Comparison of ENCODE assay signal across 30 cellular contexts in the genomic region with DNA sequence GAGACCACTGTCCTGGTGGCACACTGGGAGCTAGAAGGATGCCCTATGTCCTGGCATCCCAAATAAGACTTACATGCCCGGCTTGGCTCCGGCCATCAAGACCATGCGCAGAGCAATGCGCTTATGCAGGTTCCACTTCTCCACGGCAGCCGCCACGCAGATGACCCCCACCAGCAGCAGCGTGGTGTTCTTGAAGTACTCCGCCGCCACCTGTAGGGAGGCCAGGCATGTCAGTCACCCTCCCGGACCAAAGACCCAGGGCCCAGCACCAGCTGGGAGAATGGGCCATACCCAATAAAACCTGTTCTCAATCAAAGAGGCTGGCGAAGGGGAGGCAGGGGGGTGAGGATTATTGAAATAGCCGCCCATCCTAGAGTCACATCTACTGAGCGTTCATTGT. TPM values are rescaled to one million over a fixed set of nuclear protein-coding genes. Genes with fewer than 3 reads are reported as not detected.
DNase-seq lines count a peak whose midpoint lies in the region; ATAC-seq, FAIRE-seq and TF ChIP-seq lines count a peak whose summit lies in the region.
"Had no signal": no experiment of that assay in that cellular context is flagged by ENCODE, and none has a peak within 500 bp of the region (broad histone marks: within the 10 kb centered on the region; RNA-seq: fewer than 3 reads in every experiment).

No MANE protein-coding gene starts in this region.

- no peaks in the 10 kb centered on the region for H3K9me3 ChIP-seq in H1 (ENCODE audit: insufficient read depth in 2 of 2, low read depth in 1 of 2, low read length in 1 of 2)
- no peaks in the 10 kb centered on the region for H3K9me3 ChIP-seq in keratinocyte (ENCODE audit: control insufficient read depth, low read depth, low read length)
- H3K9me3 ChIP-seq: MG63, right atrium auricular region, testis, uterus had no signal

- H2BK15ac ChIP-seq in H1 (ENCODE audit: low read length) = no peak overlapping the region

- H2BK12ac ChIP-seq in H1 (ENCODE audit: low read depth, low read length) = no peak overlapping the region; the same call in 1 of the 2 replicates

- H3K4me3 Mint-ChIP-seq in activated T-helper 17 cell treated with anti-CD3 and anti-CD28 coated beads, Interleukin-2, amount 50 U/mL, for 72 hours = no peak overlapping the region
- H3K4me3 Mint-ChIP-seq: activated CD4-positive, alpha-beta T cell treated with anti-CD3 and anti-CD28 coated beads for 36 hours; activated naive CD4-positive, alpha-beta T cell treated with anti-CD3 and anti-CD28 coated beads, Interleukin-2, amount 50 U/mL, for 24 hours; HFFc6 had no signal

- no peaks in the 10 kb centered on the region for H3K9me1 ChIP-seq in keratinocyte (ENCODE audit: control insufficient read depth, extremely low read depth, insufficient read depth, low read length)

- dilution Hi-C loops in keratinocyte (cut with MboI; ENCODE audit: extremely low pct_ligation_motif_present, low sequenced_read_pairs) = no loop called here

- H3K4me3 ChIP-seq in H7 (ENCODE audit: insufficient read depth, low read depth, low read length) (no peak overlapping the region), H1 (ENCODE audit: extremely low read depth in 1 of 4, insufficient read depth in 2 of 4, low read depth in 3 of 4, low read length in 4 of 4) (no peak overlapping the region), keratinocyte (ENCODE audit: control insufficient read depth in 2 of 3, extremely low read depth in 1 of 3, insufficient read depth in 2 of 3, low read depth in 1 of 3, low read length in 3 of 3) (no peak overlapping the region)
- H3K4me3 ChIP-seq: BLaER1 treated with 17β-estradiol and CSF1 and Interleukin-3, amounts not matched to agents 10 nM and 100 nM; MG63; right atrium auricular region; testis; uterus had no signal

- CTCF ChIA-PET in H1 (lab: Charles Lee; ENCODE audit: partially characterized antibody) = interaction anchor here (0.8 to 14.4 kb wide), 10 partner anchors 9 to 46 kb away, joined by 3 to 133 read pairs (median 6); partner anchors contain the start of genes SLC13A4 and STMP1

- H2AFZ ChIP-seq in H1 (ENCODE audit: low read length) = no peak overlapping the region
- no peak overlapping the region for H2AFZ ChIP-seq in keratinocyte (ENCODE audit: control insufficient read depth, low read length)

- no peak overlapping the region for H4K91ac ChIP-seq in H1 (replicated peaks; ENCODE audit: insufficient read length, low read length)

- TF ChIP-seq EP300 in H1 (IDR thresholded peaks at IDR 0.05; ENCODE audit: borderline replicate concordance in 1 of 2, low read depth in 2 of 2, low read length in 2 of 2) = no peak

- no peak overlapping the region for H3K4me2 ChIP-seq in H1 (ENCODE audit: insufficient read depth in 1 of 2, low read depth in 2 of 2, low read length in 2 of 2)
- peak overlapping the region; percentile 94 for H3K4me2 ChIP-seq in keratinocyte (ENCODE audit: control insufficient read depth, extremely low read depth, insufficient read depth, low read depth, low read length)
- H3K4me2 ChIP-seq: KMS-11 had no signal

- H3K9me3 Mint-ChIP-seq in activated T-helper 17 cell treated with anti-CD3 and anti-CD28 coated beads, Interleukin-2, amount 50 U/mL, for 72 hours = no peaks in the 10 kb centered on the region
- H3K9me3 Mint-ChIP-seq: activated naive CD4-positive, alpha-beta T cell treated with anti-CD3 and anti-CD28 coated beads, Interleukin-2, amount 50 U/mL, for 24 hours; HFFc6 had no signal

- H3K9ac ChIP-seq in H1 (replicated peaks in 1 of 4; ENCODE audit: extremely low read depth in 1 of 4, low read depth in 3 of 4, low read length in 3 of 4) = no peak overlapping the region
- H3K9ac ChIP-seq in keratinocyte (ENCODE audit: control insufficient read depth, extremely low read depth, insufficient read depth, low read length) = no peak overlapping the region
- H3K9ac ChIP-seq: BLaER1 treated with 17β-estradiol and CSF1 and Interleukin-3, amounts not matched to agents 10 nM and 100 nM; KMS-11 had no signal

- H2BK120ac ChIP-seq in H1 (replicated peaks; ENCODE audit: low read depth, low read length) = no peak overlapping the region

- H3K27me3 ChIP-seq in H7 (ENCODE audit: control insufficient read depth, insufficient read depth, low read length) (no peaks in the 10 kb centered on the region), H1 (replicated peaks in 1 of 4; ENCODE audit: control insufficient read depth in 3 of 4, extremely low read depth in 1 of 4, insufficient read depth in 3 of 4, low read length in 3 of 4) (no peaks in the 10 kb centered on the region), keratinocyte (ENCODE audit: control insufficient read depth, extremely low read depth, insufficient read depth, low read length) (no peaks in the 10 kb centered on the region)
- H3K27me3 ChIP-seq: BLaER1 treated with 17β-estradiol and CSF1 and Interleukin-3, amounts not matched to agents 10 nM and 100 nM; MG63; right atrium auricular region; testis; uterus had no signal

- 0 out of 2 replicates have a peak, but pooled peaks have one; percentile 4 for TF ChIP-seq CTCF in 22Rv1 (IDR thresholded peaks at IDR 0.05)
- peak in 2 of 3 experiments; percentile 21 to 36; a peak in 2 of 4 replicates for TF ChIP-seq CTCF in H1 (IDR thresholded peaks at IDR 0.05; ENCODE audit: control extremely low read depth in 1 of 3, insufficient read depth in 1 of 3, low read depth in 1 of 3, low read length in 3 of 3)
- no peak for TF ChIP-seq CTCF in keratinocyte (optimal IDR thresholded peaks at IDR 0.05 in 1 of 3, IDR thresholded peaks at IDR 0.05 in 1 of 3, conservative IDR thresholded peaks at IDR 0.05 in 1 of 3; ENCODE audit: extremely low read depth in 1 of 3, insufficient read depth in 2 of 3, low read length in 3 of 3)

- TF ChIP-seq POLR2A in H1 (IDR thresholded peaks at IDR 0.05; ENCODE audit: control extremely low read depth in 1 of 2, low read depth in 2 of 2, low read length in 2 of 2) (no peak), GM18505 (IDR thresholded peaks at IDR 0.05; ENCODE audit: borderline replicate concordance, extremely low read depth, insufficient read depth, insufficient read length) (no peak)

- peaks cover 0 to 4% (median 0%) of the 10 kb centered on the region in 4 experiments; a peak in 1 of 7 replicates for H3K4me1 ChIP-seq in H1 (replicated peaks in 1 of 4; ENCODE audit: control insufficient read depth in 3 of 4, insufficient read depth in 4 of 4, low read length in 3 of 4)
- peaks cover 34% of the 10 kb centered on the region for H3K4me1 ChIP-seq in keratinocyte (ENCODE audit: control insufficient read depth, extremely low read depth, insufficient read depth, low read length)
- H3K4me1 ChIP-seq: uterus had no signal

- FAIRE-seq in H1 (lab: Jason Lieb, UNC) (no peak), keratinocyte (lab: Jason Lieb, UNC) (no peak)
- FAIRE-seq: islet of Langerhans had no signal

- no peak overlapping the region for H2BK5ac ChIP-seq in H1 (ENCODE audit: low read depth, low read length)

- TF ChIP-seq RAD21 in H1 (IDR thresholded peaks at IDR 0.05 in 1 of 2, conservative IDR thresholded peaks at IDR 0.05 in 1 of 2; ENCODE audit: low read depth in 2 of 2, low read length in 2 of 2) = peak; percentile 20 to 49; a peak in 3 of 4 replicates

- H4K5ac ChIP-seq in H1 (ENCODE audit: insufficient read length, low read depth, low read length) = no peak overlapping the region

- no peak overlapping the region for H3K14ac ChIP-seq in H1 (ENCODE audit: insufficient read length)

- no peaks in the 10 kb centered on the region for H3K36me3 ChIP-seq in H7 (replicated peaks; ENCODE audit: control insufficient read depth, insufficient read depth, low read length)
- H3K36me3 ChIP-seq in H1 (ENCODE audit: control insufficient read depth in 2 of 4, insufficient read depth in 4 of 4, low read length in 3 of 4) = no peaks in the 10 kb centered on the region
- H3K36me3 ChIP-seq in keratinocyte (ENCODE audit: control insufficient read depth in 2 of 2, extremely low read depth in 1 of 2, insufficient read depth in 2 of 2, low read length in 2 of 2) = no peaks in the 10 kb centered on the region
- H3K36me3 ChIP-seq: BLaER1 treated with 17β-estradiol and CSF1 and Interleukin-3, amounts not matched to agents 10 nM and 100 nM; MG63; right atrium auricular region; uterus had no signal

- H2BK20ac ChIP-seq in H1 (ENCODE audit: low read length) = no peak overlapping the region

- no peaks in the 10 kb centered on the region for H3K79me2 ChIP-seq in H1 (ENCODE audit: control insufficient read depth in 1 of 2, insufficient read depth in 2 of 2, low read length in 2 of 2)
- no peaks in the 10 kb centered on the region for H3K79me2 ChIP-seq in keratinocyte (ENCODE audit: control insufficient read depth, insufficient read depth, low read length)

- H3K36me3 Mint-ChIP-seq in activated T-helper 17 cell treated with anti-CD3 and anti-CD28 coated beads, Interleukin-2, amount 50 U/mL, for 72 hours (ENCODE audit: low read depth) = no peaks in the 10 kb centered on the region
- H3K36me3 Mint-ChIP-seq: activated naive CD4-positive, alpha-beta T cell treated with anti-CD3 and anti-CD28 coated beads, Interleukin-2, amount 50 U/mL, for 24 hours had no signal

- H3K27ac ChIP-seq in 22Rv1 (no peak overlapping the region), H1 (ENCODE audit: low read depth, low read length) (no peak overlapping the region), keratinocyte (ENCODE audit: control insufficient read depth, insufficient read depth, low read length) (peak overlapping the region; percentile 95)
- H3K27ac ChIP-seq: BLaER1 treated with 17β-estradiol and CSF1 and Interleukin-3, amounts not matched to agents 10 nM and 100 nM; KMS-11; right atrium auricular region; testis; uterus had no signal

- no peaks in the 10 kb centered on the region for H3K23me2 ChIP-seq in H1 (ENCODE audit: low read depth, low read length)

- no peaks in the 10 kb centered on the region for H3K4me1 Mint-ChIP-seq in activated T-helper 17 cell treated with anti-CD3 and anti-CD28 coated beads, Interleukin-2, amount 50 U/mL, for 72 hours
- H3K4me1 Mint-ChIP-seq: activated CD4-positive, alpha-beta T cell treated with anti-CD3 and anti-CD28 coated beads for 36 hours; activated naive CD4-positive, alpha-beta T cell treated with anti-CD3 and anti-CD28 coated beads, Interleukin-2, amount 50 U/mL, for 24 hours had no signal

- no peaks in the 10 kb centered on the region for H4K20me1 ChIP-seq in H1 (replicated peaks in 1 of 2; ENCODE audit: control insufficient read depth in 1 of 2, insufficient read depth in 2 of 2, low read length in 2 of 2)
- no peaks in the 10 kb centered on the region for H4K20me1 ChIP-seq in keratinocyte (ENCODE audit: control insufficient read depth, extremely low read depth, insufficient read depth, low read length)
- H4K20me1 ChIP-seq: BLaER1 treated with 17β-estradiol and CSF1 and Interleukin-3, amounts not matched to agents 10 nM and 100 nM had no signal

- 90% methylated on average over 14 of the region's 14 CpGs; no CpG with 5 or more reads in 1 of the 2 experiments for WGBS in H1 (ENCODE audit: extremely low coverage in 1 of 2, insufficient coverage in 1 of 2, insufficient read length in 1 of 2, insufficient replicate concordance in 2 of 2, low coverage in 1 of 2, low lambda C conversion rate in 2 of 2, missing lambda C conversion rate in 1 of 2), 2 experiments

- no peak overlapping the region for H2AK5ac ChIP-seq in H1 (ENCODE audit: low read depth, low read length)

- POLR2A ChIA-PET in H1 (lab: Charles Lee; ENCODE audit: partially characterized antibody) = no interaction called here

- no peak overlapping the region; the same call in 1 of the 2 replicates for H4K8ac ChIP-seq in H1 (ENCODE audit: extremely low read depth, insufficient read depth, low read length)

- no peak overlapping the region for H3K56ac ChIP-seq in H1 (replicated peaks; ENCODE audit: insufficient read length, low read depth, low read length)

- no peak overlapping the region for H3K4ac ChIP-seq in H1 (replicated peaks; ENCODE audit: insufficient read length, low read depth, low read length)

- no peak for ATAC-seq in activated T-helper 17 cell treated with anti-CD3 and anti-CD28 coated beads, Interleukin-2, amount 50 U/mL, for 72 hours (replicated peaks)
- no peak for ATAC-seq in HG02840 (IDR thresholded peaks at IDR 0.05; ENCODE audit: low FRiP score, unreplicated experiment)
- no peak for ATAC-seq in GM18505 (IDR thresholded peaks at IDR 0.05; ENCODE audit: unreplicated experiment)
- ATAC-seq: activated CD4-positive, alpha-beta T cell treated with anti-CD3 and anti-CD28 coated beads for 36 hours; left ventricle myocardium superior; stimulated activated naive CD8-positive, alpha-beta T cell treated with anti-CD3 and anti-CD28 coated beads, Interleukin-15, Interleukin-2, amounts not matched to agents 100 U/mL and 50 U/mL, for 24 hours had no signal

- 0 out of 2 replicates have a peak, but pooled peaks cover 2% of the 10 kb centered on the region for H3K79me1 ChIP-seq in H1 (ENCODE audit: low read depth, low read length)

- DNase-seq in H7 = peak; percentile 75
- peak in 1 of 2 experiments; percentile 54 for DNase-seq in H1 (ENCODE audit: low read depth in 1 of 2, low spot score in 2 of 2)
- no peak for DNase-seq in keratinocyte (ENCODE audit: low read depth, low spot score)
- DNase-seq: activated CD4-positive, alpha-beta T cell treated with anti-CD3 and anti-CD28 coated beads for 36 hours; amniotic stem cell; DMS79; GDM1; HFFc6; left ventricle myocardium superior; MG63; NCI-H1930; NCI-H2171 treated with DMSO at 0.1 percent for 48 hours; NCI-H510A; SHP77; stimulated activated CD4-positive, alpha-beta T cell treated with anti-CD3 and anti-CD28 coated beads, Interleukin-1b, Interleukin-23, amount 100 ng/mL, for 48 hours; stimulated activated naive CD8-positive, alpha-beta T cell treated with anti-CD3 and anti-CD28 coated beads, Interleukin-15, Interleukin-2, amounts not matched to agents 100 U/mL and 50 U/mL, for 24 hours; testis; uterus had no signal

- no peak overlapping the region for H3K27ac Mint-ChIP-seq in activated T-helper 17 cell treated with anti-CD3 and anti-CD28 coated beads, Interleukin-2, amount 50 U/mL, for 72 hours
- H3K27ac Mint-ChIP-seq: activated CD4-positive, alpha-beta T cell treated with anti-CD3 and anti-CD28 coated beads for 36 hours; activated naive CD4-positive, alpha-beta T cell treated with anti-CD3 and anti-CD28 coated beads, Interleukin-2, amount 50 U/mL, for 24 hours; HFFc6 had no signal

- no peak overlapping the region for H3K18ac ChIP-seq in H1 (ENCODE audit: extremely low read depth, low read length)

- H3K23ac ChIP-seq in H1 (ENCODE audit: insufficient read length) = no peak overlapping the region

- H3K27me3 Mint-ChIP-seq in activated T-helper 17 cell treated with anti-CD3 and anti-CD28 coated beads, Interleukin-2, amount 50 U/mL, for 72 hours = no peaks in the 10 kb centered on the region
- H3K27me3 Mint-ChIP-seq: activated CD4-positive, alpha-beta T cell treated with anti-CD3 and anti-CD28 coated beads for 36 hours; activated naive CD4-positive, alpha-beta T cell treated with anti-CD3 and anti-CD28 coated beads, Interleukin-2, amount 50 U/mL, for 24 hours had no signal

RNA-seq across cellular contexts. Expression of gene SLC13A4, which starts 19.9 kb away (rescaled TPM):
- total RNA-seq in H7 (2014; rRNA removed; shearing (Covaris generic)) = 2.3 and 3.1 TPM in 2 replicates
- total RNA-seq in H1 (2021; fragmentation: NEBNext Ultra II Directional; extraction: Animal tissue kit (Norgen Biotek cat#: 25700)) = 3.7 and 3.9 TPM in 2 replicates
- polyA plus RNA-seq in H1 (2011; rRNA removed) (5.9 and 7.5 TPM in 2 replicates), keratinocyte (0.02 to 0.12 TPM (median 0.03 TPM) in 3 replicates)
- 5.9 TPM for polyA plus RNA-seq in H1 (2011; cell fraction: cytosol; rRNA removed)
- polyA plus RNA-seq in H1 (2011; cell fraction: nucleus; rRNA removed) = 8.6 TPM
- polyA plus RNA-seq in H1 (2012, experiment 1 of 2) = 5.2 to 7.9 TPM (median 6.0 TPM) in 4 replicates
- 2.0 TPM for polyA plus RNA-seq in H1 (2012, experiment 2 of 2)
- 5.7 TPM for polyA plus RNA-seq in H1 (2013, experiment 1 of 2)
- 5.8 TPM for polyA plus RNA-seq in H1 (2013, experiment 2 of 2)
- 7.0 and 11.1 TPM in 2 replicates for polyA minus RNA-seq in H1 (2011; rRNA and poly(A)+ RNA removed)
- polyA minus RNA-seq in H1 (2011; cell fraction: cytosol; rRNA and poly(A)+ RNA removed) = 2.4 TPM
- polyA minus RNA-seq in H1 (2011; cell fraction: nucleus; rRNA and poly(A)+ RNA removed) = 7.2 TPM
- polyA plus RNA-seq in keratinocyte (2011; ENCODE audit: low read depth) = not detected
- polyA plus RNA-seq in keratinocyte (2011; cell fraction: cytosol; rRNA removed) = 0.04 TPM in 1 of 2 replicates, not detected in the other
- 0.23 TPM in 1 of 2 replicates, not detected in the other for polyA plus RNA-seq in keratinocyte (2011; cell fraction: nucleus; rRNA removed)
- polyA plus RNA-seq in keratinocyte (2012; ENCODE audit: low replicate concordance) = 0.29 and 0.62 TPM in 2 replicates
- polyA minus RNA-seq in keratinocyte = 0.07 TPM in 1 of 3 replicates, not detected in the others
- polyA minus RNA-seq in keratinocyte (2011; cell fraction: cytosol; rRNA and poly(A)+ RNA removed) = not detected
- polyA minus RNA-seq in keratinocyte (2011; cell fraction: nucleus; rRNA and poly(A)+ RNA removed) = not detected in 2 replicates
- not detected for total RNA-seq in activated T-helper 17 cell treated with anti-CD3 and anti-CD28 coated beads, Interleukin-2, amount 50 U/mL, for 72 hours
- total RNA-seq: activated CD4-positive, alpha-beta T cell treated with anti-CD3 and anti-CD28 coated beads for 36 hours; chondrocyte; glomerular endothelial cell; mesenteric fat pad had no signal

RNA-seq across cellular contexts. Expression of gene FAM180A, which starts 40.6 kb away (rescaled TPM):
- not detected in 2 replicates for total RNA-seq in H7 (2014; rRNA removed; shearing (Covaris generic))
- not detected in 2 replicates for total RNA-seq in H1 (2021; fragmentation: NEBNext Ultra II Directional; extraction: Animal tissue kit (Norgen Biotek cat#: 25700))
- polyA plus RNA-seq in H1 (2011; rRNA removed) (not detected in 2 replicates), keratinocyte (0.42 to 0.85 TPM (median 0.73 TPM) in 3 replicates)
- polyA plus RNA-seq in H1 (2011; cell fraction: cytosol; rRNA removed) = not detected
- not detected for polyA plus RNA-seq in H1 (2011; cell fraction: nucleus; rRNA removed)
- not detected in 4 replicates for polyA plus RNA-seq in H1 (2012, experiment 1 of 2)
- not detected for polyA plus RNA-seq in H1 (2012, experiment 2 of 2)
- not detected for polyA plus RNA-seq in H1 (2013, experiment 1 of 2)
- not detected for polyA plus RNA-seq in H1 (2013, experiment 2 of 2)
- not detected in 2 replicates for polyA minus RNA-seq in H1 (2011; rRNA and poly(A)+ RNA removed)
- not detected for polyA minus RNA-seq in H1 (2011; cell fraction: cytosol; rRNA and poly(A)+ RNA removed)
- not detected for polyA minus RNA-seq in H1 (2011; cell fraction: nucleus; rRNA and poly(A)+ RNA removed)
- polyA plus RNA-seq in keratinocyte (2011; ENCODE audit: low read depth) = 0.16 TPM
- 0.38 and 0.40 TPM in 2 replicates for polyA plus RNA-seq in keratinocyte (2011; cell fraction: cytosol; rRNA removed)
- polyA plus RNA-seq in keratinocyte (2011; cell fraction: nucleus; rRNA removed) = 0.85 and 0.97 TPM in 2 replicates
- 0.20 and 0.88 TPM in 2 replicates for polyA plus RNA-seq in keratinocyte (2012; ENCODE audit: low replicate concordance)
- 1.1 to 1.6 TPM in 2 of 3 replicates, not detected in the other for polyA minus RNA-seq in keratinocyte
- polyA minus RNA-seq in keratinocyte (2011; cell fraction: cytosol; rRNA and poly(A)+ RNA removed) = 1.5 TPM
- polyA minus RNA-seq in keratinocyte (2011; cell fraction: nucleus; rRNA and poly(A)+ RNA removed) = 0.78 and 1.1 TPM in 2 replicates
- not detected for total RNA-seq in activated T-helper 17 cell treated with anti-CD3 and anti-CD28 coated beads, Interleukin-2, amount 50 U/mL, for 72 hours
- total RNA-seq: activated CD4-positive, alpha-beta T cell treated with anti-CD3 and anti-CD28 coated beads for 36 hours; glomerular endothelial cell had no signal

RNA-seq across cellular contexts. Expression of gene STMP1, which starts 45.7 kb away (rescaled TPM):
- 11.8 and 14.4 TPM in 2 replicates for total RNA-seq in H7 (2014; rRNA removed; shearing (Covaris generic))
- 36.7 and 36.9 TPM in 2 replicates for total RNA-seq in H1 (2021; fragmentation: NEBNext Ultra II Directional; extraction: Animal tissue kit (Norgen Biotek cat#: 25700))
- polyA plus RNA-seq in H1 (2011; rRNA removed) (14.3 and 22.7 TPM in 2 replicates), keratinocyte (16.6 to 30.5 TPM (median 24.8 TPM) in 3 replicates)
- polyA plus RNA-seq in H1 (2011; cell fraction: cytosol; rRNA removed) = 20.7 TPM
- 7.9 TPM for polyA plus RNA-seq in H1 (2011; cell fraction: nucleus; rRNA removed)
- polyA plus RNA-seq in H1 (2012, experiment 1 of 2) = 20.4 to 33.0 TPM (median 21.8 TPM) in 4 replicates
- polyA plus RNA-seq in H1 (2012, experiment 2 of 2) = 14.9 TPM
- polyA plus RNA-seq in H1 (2013, experiment 1 of 2) = 35.3 TPM
- polyA plus RNA-seq in H1 (2013, experiment 2 of 2) = 35.1 TPM
- polyA minus RNA-seq in H1 (2011; rRNA and poly(A)+ RNA removed) = 12.7 and 13.7 TPM in 2 replicates
- 14.7 TPM for polyA minus RNA-seq in H1 (2011; cell fraction: cytosol; rRNA and poly(A)+ RNA removed)
- 22.0 TPM for polyA minus RNA-seq in H1 (2011; cell fraction: nucleus; rRNA and poly(A)+ RNA removed)
- 5.7 TPM for polyA plus RNA-seq in keratinocyte (2011; ENCODE audit: low read depth)
- 21.2 and 34.3 TPM in 2 replicates for polyA plus RNA-seq in keratinocyte (2011; cell fraction: cytosol; rRNA removed)
- 8.8 and 11.2 TPM in 2 replicates for polyA plus RNA-seq in keratinocyte (2011; cell fraction: nucleus; rRNA removed)
- polyA plus RNA-seq in keratinocyte (2012; ENCODE audit: low replicate concordance) = 23.6 and 31.3 TPM in 2 replicates
- polyA minus RNA-seq in keratinocyte = 6.4 to 13.8 TPM (median 7.7 TPM) in 3 replicates
- polyA minus RNA-seq in keratinocyte (2011; cell fraction: cytosol; rRNA and poly(A)+ RNA removed) = 20.1 TPM
- 4.3 and 8.8 TPM in 2 replicates for polyA minus RNA-seq in keratinocyte (2011; cell fraction: nucleus; rRNA and poly(A)+ RNA removed)
- total RNA-seq in activated T-helper 17 cell treated with anti-CD3 and anti-CD28 coated beads, Interleukin-2, amount 50 U/mL, for 72 hours = 10 to 100 TPM; 10.5 to 11.1 TPM

Comparison
In these comparisons a context has a peak if more than half of its experiments do, and no peak if none do; other contexts are left out.
1. CTCF ChIP-seq: peak in 22Rv1 (single experiment) and H1 (2 of 3); none in keratinocyte (0 of 3).